20 cellular contexts compared by ENCODE assay signal in genomic region chr7:28478661-28479060, GRCh38.
"Had no signal": no experiment of that assay in that cellular context is flagged by ENCODE, and none has a peak within 500 bp of the region (broad histone marks: within the 10 kb centered on the region; RNA-seq: fewer than 3 reads in every experiment).

No MANE protein-coding gene starts in this region.

- H3K4me2 ChIP-seq: smooth muscle cell had no signal

- DNase-seq: activated CD4-positive, alpha-beta T cell treated with anti-CD3 and anti-CD28 coated beads for 4 hours; activated CD8-positive, alpha-beta memory T cell treated with anti-CD3 and anti-CD28 coated beads, Interleukin-2, amount 50 U/mL, for 4 hours; activated CD8-positive, alpha-beta T cell treated with anti-CD3 and anti-CD28 coated beads for 36 hours; activated effector memory CD4-positive, alpha-beta T cell treated with anti-CD3 and anti-CD28 coated beads, Interleukin-2, amount 50 U/mL, for 16 hours; activated T-cell treated with anti-CD3 and anti-CD28 coated beads, Interleukin-2, amount 50 U/mL, for 48 hours; amygdala; brain microvascular endothelial cell; foreskin keratinocyte; glutamatergic neuron; hypothalamus; left ventricle myocardium inferior; mesenchymal stem cell; right lobe of liver; stimulated activated CD4-positive, alpha-beta T cell treated with anti-CD3 and anti-CD28 coated beads, Interleukin-4, amount 100 ng/mL, for 4 hours; stimulated activated CD8-positive, alpha-beta memory T cell treated with anti-CD3 and anti-CD28 coated beads, Interleukin-4, amount 100 ng/mL, for 48 hours; stimulated activated naive CD8-positive, alpha-beta T cell treated with anti-CD3 and anti-CD28 coated beads, Interleukin-15, Interleukin-2, amounts not matched to agents 100 U/mL and 50 U/mL, for 24 hours; transverse colon had no signal

- H3K9me3 ChIP-seq: left ventricle myocardium inferior, right lobe of liver, transverse colon, vagina had no signal

- ATAC-seq: activated CD8-positive, alpha-beta T cell treated with anti-CD3 and anti-CD28 coated beads for 36 hours; foreskin keratinocyte; right lobe of liver; stimulated activated naive CD8-positive, alpha-beta T cell treated with anti-CD3 and anti-CD28 coated beads, Interleukin-15, Interleukin-2, amounts not matched to agents 100 U/mL and 50 U/mL, for 24 hours had no signal

- H3K27ac ChIP-seq: brain microvascular endothelial cell, coronary artery, foreskin keratinocyte, left ventricle myocardium inferior, right lobe of liver, transverse colon, vagina had no signal

- H3K27me3 ChIP-seq: brain microvascular endothelial cell, right lobe of liver, vagina had no signal

- H3K36me3 ChIP-seq: brain microvascular endothelial cell, left ventricle myocardium inferior, right lobe of liver, transverse colon, vagina had no signal

- H3K4me1 ChIP-seq: foreskin keratinocyte, right lobe of liver, transverse colon, vagina had no signal

- H3K4me3 ChIP-seq: coronary artery, left ventricle myocardium inferior, right lobe of liver, smooth muscle cell, transverse colon, vagina had no signal
